In the genomic region with DNA sequence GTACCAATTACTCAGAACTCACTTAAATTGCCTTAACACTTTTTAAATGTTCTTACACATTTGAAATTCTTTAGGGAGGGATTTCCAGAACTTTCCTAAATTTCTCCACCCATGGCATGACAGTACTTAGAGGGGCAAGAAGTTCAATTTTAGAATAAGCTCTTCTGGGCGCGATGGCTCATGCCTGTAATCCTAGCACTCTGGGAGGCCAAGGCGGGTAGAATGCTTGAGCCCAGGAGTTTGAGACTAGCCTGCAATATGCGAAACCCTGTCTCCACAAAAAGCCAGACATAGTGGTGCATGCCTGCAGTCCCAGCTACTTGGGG, we compare ENCODE assay signal across 21 cellular contexts. TPM values are rescaled to one million over a fixed set of nuclear protein-coding genes. Genes with fewer than 3 reads are reported as not detected.
DNase-seq lines count a peak whose midpoint lies in the region; ATAC-seq and TF ChIP-seq lines count a peak whose summit lies in the region.
"Had no signal": no experiment of that assay in that cellular context is flagged by ENCODE, and none has a peak within 500 bp of the region (broad histone marks: within the 10 kb centered on the region; RNA-seq: fewer than 3 reads in every experiment).

No MANE protein-coding gene starts in this region.

- H3K36me3 ChIP-seq in osteoblast (ENCODE audit: insufficient read depth, low read length): peaks cover 10% of the 10 kb centered on the region
- H3K36me3 ChIP-seq in spleen: peaks cover 0 to 23% (median 11%) of the 10 kb centered on the region in 6 donors

- no peak for TF ChIP-seq CTCF in osteoblast (IDR thresholded peaks at IDR 0.05; ENCODE audit: extremely low read depth, low read depth, low read length)
- no peak for TF ChIP-seq CTCF in spleen (IDR thresholded peaks at IDR 0.05 in 8 of 11, conservative IDR thresholded peaks at IDR 0.05 in 3 of 11)

- peaks cover 6% of the 10 kb centered on the region for H3K4me1 ChIP-seq in osteoblast (ENCODE audit: insufficient read depth, low read length)
- H3K4me1 ChIP-seq in spleen: peaks cover 0 to 26% (median 10%) of the 10 kb centered on the region in 6 donors
- H3K4me1 ChIP-seq: Caco-2 had no signal

- intact Hi-C loops in spleen (cut with DNase I; ENCODE audit: low total_unique reads): no loop called here

- no peak for ATAC-seq in HG03025 (IDR thresholded peaks at IDR 0.05; ENCODE audit: low FRiP score, unreplicated experiment)

- no peaks in the 10 kb centered on the region for H3K79me2 ChIP-seq in osteoblast (ENCODE audit: insufficient read depth, low read length)

- H3K9me3 ChIP-seq in osteoblast (ENCODE audit: low read depth, low read length): no peaks in the 10 kb centered on the region
- H3K9me3 ChIP-seq in spleen: no peaks in the 10 kb centered on the region
- H3K9me3 ChIP-seq: Caco-2, SK-N-SH had no signal

- H3K27ac ChIP-seq in osteoblast (ENCODE audit: low read depth, low read length) (no peak overlapping the region), spleen (peak overlapping the region in 1 of 8 donors; percentile 13)
- H3K27ac ChIP-seq: C4-2B had no signal

- H3K4me3 ChIP-seq in osteoblast (ENCODE audit: insufficient read depth, low read length) (no peak overlapping the region), spleen (no peak overlapping the region)

- H3K27me3 ChIP-seq in osteoblast (ENCODE audit: insufficient read depth, low read length): no peaks in the 10 kb centered on the region
- H3K27me3 ChIP-seq in spleen (replicated peaks in 1 of 7): no peaks in the 10 kb centered on the region

- H3K4me2 ChIP-seq in osteoblast (ENCODE audit: insufficient read depth, low read length): no peak overlapping the region
- H3K4me2 ChIP-seq: SK-N-SH had no signal

- TF ChIP-seq POLR2A in erythroblast (IDR thresholded peaks at IDR 0.05; ENCODE audit: low read length) (peak; percentile 4), spleen (IDR thresholded peaks at IDR 0.05) (no peak)

- 75 to 93% (median 83%) methylated on average over 4 of the region's 4 CpGs for WGBS in spleen, 5 donors

- H4K20me1 ChIP-seq in osteoblast (ENCODE audit: insufficient read depth, low read length): peaks cover 5% of the 10 kb centered on the region

- no peak overlapping the region for H2AFZ ChIP-seq in osteoblast (ENCODE audit: low read length)

- DNase-seq in NCI-H82 (lab: John Stamatoyannopoulos, UW) (peak; percentile 66), NCI-H82 treated with DMSO at 0.1 percent for 48 hours (lab: John Stamatoyannopoulos, UW; ENCODE audit: unreplicated experiment) (no peak), erythroblast (lab: John Stamatoyannopoulos, UW) (peak; percentile 69 to 76), osteoblast (ENCODE audit: insufficient read length, low spot score, missing footprints) (peak; percentile 13), DMS 273 treated with DMSO at 0.1 percent for 48 hours (lab: John Stamatoyannopoulos, UW) (no peak), spleen (no peak), activated gamma-delta T cell (lab: John Stamatoyannopoulos, UW) (no peak)
- DNase-seq: 8988T; Caco-2; HCEC 1CT; MV-4-11; NCI-H146; NCI-H2227 treated with DMSO at 0.1 percent for 48 hours; NCI-H526; NK-92 treated with Interleukin-12 subunit alpha and Interleukin-12 subunit beta, amount 100 ng/mL, for 24 hours; RPMI8226; SK-N-SH had no signal

RNA-seq across cellular contexts. Expression of gene FAM131A, which starts 10.6 kb away (rescaled TPM):
- total RNA-seq in osteoblast: 9.8 and 10.6 TPM in 2 replicates
- 10 to 100 TPM; 12.9 to 24.6 (median 15.6) TPM for total RNA-seq in spleen
- polyA plus RNA-seq in spleen: 10 to 100 TPM in 1 of 3 donors, 1 to 10 TPM in 2; 6.5 to 12.4 (median 6.8) TPM

RNA-seq across cellular contexts. Expression of gene CLCN2, which starts 13.4 kb away (rescaled TPM):
- total RNA-seq in osteoblast (3.2 and 4.3 TPM in 2 replicates), spleen (1 to 10 TPM; 2.8 to 6.4 (median 3.8) TPM)
- 1 to 10 TPM; 1.6 to 4.2 (median 2.1) TPM for polyA plus RNA-seq in spleen

RNA-seq across cellular contexts. Expression of gene POLR2H, which starts 13.5 kb away (rescaled TPM):
- total RNA-seq in osteoblast (47.4 and 61.2 TPM in 2 replicates), spleen (100 to 1,000 TPM in 1 of 7 donors, 10 to 100 TPM in 6; 42.5 to 109 (median 55.9) TPM)
- 100 to 1,000 TPM in 2 of 3 donors, 10 to 100 TPM in 1; 92.6 to 139 (median 114) TPM for polyA plus RNA-seq in spleen

RNA-seq across cellular contexts. Expression of gene THPO, which starts 30.0 kb away (rescaled TPM):
- under 0.01 TPM in 1 of 2 replicates, not detected in the other for total RNA-seq in osteoblast
- total RNA-seq in spleen: 1 to 10 TPM in 2 of 7 donors, under 1 TPM in 4, not detected in 1; 0.23 to 1.8 (median 0.74) TPM
- under 1 TPM; 0.11 to 0.42 (median 0.17) TPM for polyA plus RNA-seq in spleen
- total RNA-seq: HT1080 had no signal

RNA-seq across cellular contexts. Expression of gene CHRD, which starts 31.8 kb away (rescaled TPM):
- total RNA-seq in osteoblast (0.29 and 0.36 TPM in 2 replicates), spleen (10 to 100 TPM; 10.8 to 26.5 (median 16.1) TPM)
- 10 to 100 TPM in 1 of 3 donors, 1 to 10 TPM in 2; 5.2 to 19.6 (median 7.0) TPM for polyA plus RNA-seq in spleen
- polyA plus RNA-seq: IgD-negative memory B cell had no signal

Comparison
In these comparisons a context has a peak if more than half of its experiments do, and no peak if none do; other contexts are left out.
1. DNase-seq: peak in NCI-H82 (single experiment), erythroblast (2 of 2) and osteoblast (single experiment); none in NCI-H82 treated with DMSO at 0.1 percent for 48 hours (single experiment), DMS 273 treated with DMSO at 0.1 percent for 48 hours (single experiment), spleen (single experiment) and activated gamma-delta T cell (single experiment).